ENCODE assay signal across 1 cellular context in genomic region chr2:30481323-30481800, GRCh38.
A peak's percentile ranks its signal among the peaks of the same experiment; 100 is the strongest.
TF ChIP-seq lines count a peak whose summit lies in the region.

No MANE protein-coding gene starts in this region.

TF ChIP-seq in K562, 482 proteins besides CTCF, POLR2A, EP300 and RAD21 (continued from another document and continues in another):
- no peak for TF ChIP-seq TFE3 (CRISPR knock-in tag; IDR thresholded peaks at IDR 0.05)
- TF ChIP-seq POLR2B (IDR thresholded peaks at IDR 0.05; ENCODE audit: low read depth, partially characterized antibody): no peak
- TF ChIP-seq RBM14 (IDR thresholded peaks at IDR 0.05; ENCODE audit: borderline replicate concordance, insufficient read depth, low read depth, low read length): no peak
- no peak for TF ChIP-seq SRSF1 (IDR thresholded peaks at IDR 0.05; ENCODE audit: low read depth, low read length)
- TF ChIP-seq PPARD (CRISPR knock-in tag; IDR thresholded peaks at IDR 0.05): no peak
- no peak for TF ChIP-seq ZNF224 (CRISPR knock-in tag; IDR thresholded peaks at IDR 0.05)
- TF ChIP-seq, protein P1, sequence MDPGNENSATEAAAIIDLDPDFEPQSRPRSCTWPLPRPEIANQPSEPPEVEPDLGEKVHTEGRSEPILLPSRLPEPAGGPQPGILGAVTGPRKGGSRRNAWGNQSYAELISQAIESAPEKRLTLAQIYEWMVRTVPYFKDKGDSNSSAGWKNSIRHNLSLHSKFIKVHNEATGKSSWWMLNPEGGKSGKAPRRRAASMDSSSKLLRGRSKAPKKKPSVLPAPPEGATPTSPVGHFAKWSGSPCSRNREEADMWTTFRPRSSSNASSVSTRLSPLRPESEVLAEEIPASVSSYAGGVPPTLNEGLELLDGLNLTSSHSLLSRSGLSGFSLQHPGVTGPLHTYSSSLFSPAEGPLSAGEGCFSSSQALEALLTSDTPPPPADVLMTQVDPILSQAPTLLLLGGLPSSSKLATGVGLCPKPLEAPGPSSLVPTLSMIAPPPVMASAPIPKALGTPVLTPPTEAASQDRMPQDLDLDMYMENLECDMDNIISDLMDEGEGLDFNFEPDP (CRISPR knock-in tag; IDR thresholded peaks at IDR 0.05): no peak
- TF ChIP-seq, protein P2, sequence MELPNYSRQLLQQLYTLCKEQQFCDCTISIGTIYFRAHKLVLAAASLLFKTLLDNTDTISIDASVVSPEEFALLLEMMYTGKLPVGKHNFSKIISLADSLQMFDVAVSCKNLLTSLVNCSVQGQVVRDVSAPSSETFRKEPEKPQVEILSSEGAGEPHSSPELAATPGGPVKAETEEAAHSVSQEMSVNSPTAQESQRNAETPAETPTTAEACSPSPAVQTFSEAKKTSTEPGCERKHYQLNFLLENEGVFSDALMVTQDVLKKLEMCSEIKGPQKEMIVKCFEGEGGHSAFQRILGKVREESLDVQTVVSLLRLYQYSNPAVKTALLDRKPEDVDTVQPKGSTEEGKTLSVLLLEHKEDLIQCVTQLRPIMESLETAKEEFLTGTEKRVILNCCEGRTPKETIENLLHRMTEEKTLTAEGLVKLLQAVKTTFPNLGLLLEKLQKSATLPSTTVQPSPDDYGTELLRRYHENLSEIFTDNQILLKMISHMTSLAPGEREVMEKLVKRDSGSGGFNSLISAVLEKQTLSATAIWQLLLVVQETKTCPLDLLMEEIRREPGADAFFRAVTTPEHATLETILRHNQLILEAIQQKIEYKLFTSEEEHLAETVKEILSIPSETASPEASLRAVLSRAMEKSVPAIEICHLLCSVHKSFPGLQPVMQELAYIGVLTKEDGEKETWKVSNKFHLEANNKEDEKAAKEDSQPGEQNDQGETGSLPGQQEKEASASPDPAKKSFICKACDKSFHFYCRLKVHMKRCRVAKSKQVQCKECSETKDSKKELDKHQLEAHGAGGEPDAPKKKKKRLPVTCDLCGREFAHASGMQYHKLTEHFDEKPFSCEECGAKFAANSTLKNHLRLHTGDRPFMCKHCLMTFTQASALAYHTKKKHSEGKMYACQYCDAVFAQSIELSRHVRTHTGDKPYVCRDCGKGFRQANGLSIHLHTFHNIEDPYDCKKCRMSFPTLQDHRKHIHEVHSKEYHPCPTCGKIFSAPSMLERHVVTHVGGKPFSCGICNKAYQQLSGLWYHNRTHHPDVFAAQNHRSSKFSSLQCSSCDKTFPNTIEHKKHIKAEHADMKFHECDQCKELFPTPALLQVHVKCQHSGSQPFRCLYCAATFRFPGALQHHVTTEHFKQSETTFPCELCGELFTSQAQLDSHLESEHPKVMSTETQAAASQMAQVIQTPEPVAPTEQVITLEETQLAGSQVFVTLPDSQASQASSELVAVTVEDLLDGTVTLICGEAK (IDR thresholded peaks at IDR 0.05): no peak
- TF ChIP-seq, protein P2 (CRISPR knock-in tag; IDR thresholded peaks at IDR 0.05): no peak
- no peak for TF ChIP-seq ZNF586 (CRISPR knock-in tag; conservative IDR thresholded peaks at IDR 0.05)
- no peak for TF ChIP-seq MCM7 (IDR thresholded peaks at IDR 0.05)
- TF ChIP-seq ILF3 (IDR thresholded peaks at IDR 0.05; ENCODE audit: borderline replicate concordance): no peak
- TF ChIP-seq, protein P3, sequence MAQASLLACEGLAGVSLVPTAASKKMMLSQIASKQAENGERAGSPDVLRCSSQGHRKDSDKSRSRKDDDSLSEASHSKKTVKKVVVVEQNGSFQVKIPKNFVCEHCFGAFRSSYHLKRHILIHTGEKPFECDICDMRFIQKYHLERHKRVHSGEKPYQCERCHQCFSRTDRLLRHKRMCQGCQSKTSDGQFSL (CRISPR knock-in tag; IDR thresholded peaks at IDR 0.05): no peak
- TF ChIP-seq, protein P3 (tag; IDR thresholded peaks at IDR 0.05): no peak
- TF ChIP-seq ZBTB1 (CRISPR knock-in tag; IDR thresholded peaks at IDR 0.05; ENCODE audit: borderline replicate concordance, low read depth): no peak
- 0 out of 2 replicates have a peak, but pooled peaks have one; percentile 60 for TF ChIP-seq CTBP1 (IDR thresholded peaks at IDR 0.05; ENCODE audit: borderline replicate concordance)
- TF ChIP-seq ZNF347 (CRISPR knock-in tag; IDR thresholded peaks at IDR 0.05; ENCODE audit: low read depth): no peak
- TF ChIP-seq PKNOX1 (IDR thresholded peaks at IDR 0.05): 0 out of 2 replicates have a peak, but pooled peaks have one; percentile 24
- peak; percentile 80 for TF ChIP-seq SPI1 (IDR thresholded peaks at IDR 0.05; ENCODE audit: borderline replicate concordance, low read depth, low read length)
- TF ChIP-seq, protein P4, sequence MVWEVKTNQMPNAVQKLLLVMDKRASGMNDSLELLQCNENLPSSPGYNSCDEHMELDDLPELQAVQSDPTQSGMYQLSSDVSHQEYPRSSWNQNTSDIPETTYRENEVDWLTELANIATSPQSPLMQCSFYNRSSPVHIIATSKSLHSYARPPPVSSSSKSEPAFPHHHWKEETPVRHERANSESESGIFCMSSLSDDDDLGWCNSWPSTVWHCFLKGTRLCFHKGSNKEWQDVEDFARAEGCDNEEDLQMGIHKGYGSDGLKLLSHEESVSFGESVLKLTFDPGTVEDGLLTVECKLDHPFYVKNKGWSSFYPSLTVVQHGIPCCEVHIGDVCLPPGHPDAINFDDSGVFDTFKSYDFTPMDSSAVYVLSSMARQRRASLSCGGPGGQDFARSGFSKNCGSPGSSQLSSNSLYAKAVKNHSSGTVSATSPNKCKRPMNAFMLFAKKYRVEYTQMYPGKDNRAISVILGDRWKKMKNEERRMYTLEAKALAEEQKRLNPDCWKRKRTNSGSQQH (CRISPR knock-in tag; IDR thresholded peaks at IDR 0.05): no peak
- no peak for TF ChIP-seq FOXJ2 (tag; IDR thresholded peaks at IDR 0.05)
- no peak for TF ChIP-seq ZNF174 (CRISPR knock-in tag; IDR thresholded peaks at IDR 0.05)
- no peak for TF ChIP-seq ELK1 (CRISPR knock-in tag; IDR thresholded peaks at IDR 0.05)
- no peak for TF ChIP-seq CREB5 (CRISPR knock-in tag; IDR thresholded peaks at IDR 0.05)
- no peak for TF ChIP-seq PHTF2 (CRISPR knock-in tag; IDR thresholded peaks at IDR 0.05)
- TF ChIP-seq RBM39 (optimal IDR thresholded peaks at IDR 0.05; ENCODE audit: low read depth, low read length): no peak
- no peak for TF ChIP-seq EGR1 (conservative IDR thresholded peaks at IDR 0.05)
- no peak for TF ChIP-seq TBL1XR1 (IDR thresholded peaks at IDR 0.05; ENCODE audit: low read length in 2 of 2)
- TF ChIP-seq, protein P5, sequence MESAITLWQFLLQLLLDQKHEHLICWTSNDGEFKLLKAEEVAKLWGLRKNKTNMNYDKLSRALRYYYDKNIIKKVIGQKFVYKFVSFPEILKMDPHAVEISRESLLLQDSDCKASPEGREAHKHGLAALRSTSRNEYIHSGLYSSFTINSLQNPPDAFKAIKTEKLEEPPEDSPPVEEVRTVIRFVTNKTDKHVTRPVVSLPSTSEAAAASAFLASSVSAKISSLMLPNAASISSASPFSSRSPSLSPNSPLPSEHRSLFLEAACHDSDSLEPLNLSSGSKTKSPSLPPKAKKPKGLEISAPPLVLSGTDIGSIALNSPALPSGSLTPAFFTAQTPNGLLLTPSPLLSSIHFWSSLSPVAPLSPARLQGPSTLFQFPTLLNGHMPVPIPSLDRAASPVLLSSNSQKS (CRISPR knock-in tag; IDR thresholded peaks at IDR 0.05): no peak
- TF ChIP-seq THRB (CRISPR knock-in tag; conservative IDR thresholded peaks at IDR 0.05): no peak
- TF ChIP-seq XRCC4 (IDR thresholded peaks at IDR 0.05; ENCODE audit: extremely low read depth, insufficient read depth, insufficient read length): no peak
- peak; percentile 64 for TF ChIP-seq ZNF316 (IDR thresholded peaks at IDR 0.05)
- TF ChIP-seq, protein P6, sequence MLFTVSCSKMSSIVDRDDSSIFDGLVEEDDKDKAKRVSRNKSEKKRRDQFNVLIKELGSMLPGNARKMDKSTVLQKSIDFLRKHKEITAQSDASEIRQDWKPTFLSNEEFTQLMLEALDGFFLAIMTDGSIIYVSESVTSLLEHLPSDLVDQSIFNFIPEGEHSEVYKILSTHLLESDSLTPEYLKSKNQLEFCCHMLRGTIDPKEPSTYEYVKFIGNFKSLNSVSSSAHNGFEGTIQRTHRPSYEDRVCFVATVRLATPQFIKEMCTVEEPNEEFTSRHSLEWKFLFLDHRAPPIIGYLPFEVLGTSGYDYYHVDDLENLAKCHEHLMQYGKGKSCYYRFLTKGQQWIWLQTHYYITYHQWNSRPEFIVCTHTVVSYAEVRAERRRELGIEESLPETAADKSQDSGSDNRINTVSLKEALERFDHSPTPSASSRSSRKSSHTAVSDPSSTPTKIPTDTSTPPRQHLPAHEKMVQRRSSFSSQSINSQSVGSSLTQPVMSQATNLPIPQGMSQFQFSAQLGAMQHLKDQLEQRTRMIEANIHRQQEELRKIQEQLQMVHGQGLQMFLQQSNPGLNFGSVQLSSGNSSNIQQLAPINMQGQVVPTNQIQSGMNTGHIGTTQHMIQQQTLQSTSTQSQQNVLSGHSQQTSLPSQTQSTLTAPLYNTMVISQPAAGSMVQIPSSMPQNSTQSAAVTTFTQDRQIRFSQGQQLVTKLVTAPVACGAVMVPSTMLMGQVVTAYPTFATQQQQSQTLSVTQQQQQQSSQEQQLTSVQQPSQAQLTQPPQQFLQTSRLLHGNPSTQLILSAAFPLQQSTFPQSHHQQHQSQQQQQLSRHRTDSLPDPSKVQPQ (CRISPR knock-in tag; IDR thresholded peaks at IDR 0.05; ENCODE audit: borderline replicate concordance): no peak
- TF ChIP-seq ZNF766 (CRISPR knock-in tag; conservative IDR thresholded peaks at IDR 0.05): no peak
- TF ChIP-seq NFE2 (IDR thresholded peaks at IDR 0.05; ENCODE audit: low read depth): no peak
